Comparison of ENCODE assay signal across 8 cellular contexts in genomic region chr10:75772153-75772887, GRCh38.
DNase-seq lines count a peak whose midpoint lies in the region; ATAC-seq and TF ChIP-seq lines count a peak whose summit lies in the region.

No MANE protein-coding gene starts in this region.

- intact Hi-C loops in activated CD8-positive, alpha-beta T cell treated with anti-CD3 and anti-CD28 coated beads for 36 hours (cut with micrococcal nuclease): no loop called here

- H3K27ac Mint-ChIP-seq in activated CD8-positive, alpha-beta T cell treated with anti-CD3 and anti-CD28 coated beads for 36 hours: no peak overlapping the region
- peak overlapping the region in 9 of 10 donors; percentile 46 to 91 (median 65) for H3K27ac Mint-ChIP-seq in naive thymus-derived CD8-positive, alpha-beta T cell

- CTCF ChIA-PET in activated CD8-positive, alpha-beta T cell treated with anti-CD3 and anti-CD28 coated beads for 36 hours (lab: Charles Lee): no interaction called here

- ATAC-seq in GM18867 (IDR thresholded peaks at IDR 0.05; ENCODE audit: unreplicated experiment) (peak; percentile 68), HG03108 (IDR thresholded peaks at IDR 0.05; ENCODE audit: unreplicated experiment) (peak; percentile 54)
- ATAC-seq in activated CD8-positive, alpha-beta T cell treated with anti-CD3 and anti-CD28 coated beads for 36 hours: no peak
- ATAC-seq in naive thymus-derived CD8-positive, alpha-beta T cell: no peak

- H3K27me3 Mint-ChIP-seq in activated CD8-positive, alpha-beta T cell treated with anti-CD3 and anti-CD28 coated beads for 36 hours: peaks cover 4% of the 10 kb centered on the region
- peaks cover 0 to 9% (median 0%) of the 10 kb centered on the region in 5 donors for H3K27me3 Mint-ChIP-seq in naive thymus-derived CD8-positive, alpha-beta T cell

- POLR2A ChIA-PET in activated CD8-positive, alpha-beta T cell treated with anti-CD3 and anti-CD28 coated beads for 36 hours (lab: Charles Lee): no interaction called here
- POLR2A ChIA-PET in naive thymus-derived CD8-positive, alpha-beta T cell (lab: Charles Lee): no interaction called here

- H3K36me3 ChIP-seq in HAP-1 (replicated peaks): no peaks in the 10 kb centered on the region

- no peaks in the 10 kb centered on the region for H3K4me1 ChIP-seq in HAP-1

- no peaks in the 10 kb centered on the region for H3K36me3 Mint-ChIP-seq in activated CD8-positive, alpha-beta T cell treated with anti-CD3 and anti-CD28 coated beads for 36 hours (ENCODE audit: low read depth)
- H3K36me3 Mint-ChIP-seq in naive thymus-derived CD8-positive, alpha-beta T cell: no peaks in the 10 kb centered on the region

- peak overlapping the region; percentile 40 for H3K4me3 Mint-ChIP-seq in activated CD8-positive, alpha-beta T cell treated with anti-CD3 and anti-CD28 coated beads for 36 hours
- peak overlapping the region; percentile 71 to 90 (median 86) for H3K4me3 Mint-ChIP-seq in naive thymus-derived CD8-positive, alpha-beta T cell

- no peaks in the 10 kb centered on the region for H3K27me3 ChIP-seq in HAP-1 (ENCODE audit: low read depth)

- TF ChIP-seq CTCF in activated CD8-positive, alpha-beta T cell treated with anti-CD3 and anti-CD28 coated beads for 36 hours (IDR thresholded peaks at IDR 0.05): no peak
- no peak for TF ChIP-seq CTCF in GM10266 (IDR thresholded peaks at IDR 0.05; ENCODE audit: control insufficient read depth, insufficient read depth, low read depth, missing control alignments)

- in situ Hi-C loops in HAP-1 (cut with MboI; ENCODE audit: low sequenced_read_pairs): no loop called here

- DNase-seq in activated CD8-positive, alpha-beta T cell treated with anti-CD3 and anti-CD28 coated beads for 36 hours: peak; percentile 4
- peak in 2 of 10 donors; percentile 2 to 9 for DNase-seq in naive thymus-derived CD8-positive, alpha-beta T cell
- DNase-seq in DMS153 (lab: John Stamatoyannopoulos, UW) (no peak), COR-L47 (lab: John Stamatoyannopoulos, UW) (no peak), HAP-1 (ENCODE audit: low spot score in 2 of 2) (no peak), GM10266 (ENCODE audit: extremely low spot score) (no peak)

- no peak overlapping the region for H3K4me3 ChIP-seq in HAP-1

- H3K9me3 Mint-ChIP-seq in activated CD8-positive, alpha-beta T cell treated with anti-CD3 and anti-CD28 coated beads for 36 hours: no peaks in the 10 kb centered on the region
- peaks cover 0 to 1% (median 0%) of the 10 kb centered on the region in 9 donors for H3K9me3 Mint-ChIP-seq in naive thymus-derived CD8-positive, alpha-beta T cell

- no peaks in the 10 kb centered on the region for H3K9me3 ChIP-seq in HAP-1

- peaks cover 18% of the 10 kb centered on the region for H3K4me1 Mint-ChIP-seq in activated CD8-positive, alpha-beta T cell treated with anti-CD3 and anti-CD28 coated beads for 36 hours (ENCODE audit: low read depth)
- peaks cover 8 to 26% (median 19%) of the 10 kb centered on the region in 4 donors for H3K4me1 Mint-ChIP-seq in naive thymus-derived CD8-positive, alpha-beta T cell

Comparison
In these comparisons a context has a peak if more than half of its experiments do, and no peak if none do; other contexts are left out.
1. ATAC-seq: peak in GM18867 (single experiment) and HG03108 (single experiment); none in activated CD8-positive, alpha-beta T cell treated with anti-CD3 and anti-CD28 coated beads for 36 hours (single experiment) and naive thymus-derived CD8-positive, alpha-beta T cell (0 of 2).